In the genomic region with DNA sequence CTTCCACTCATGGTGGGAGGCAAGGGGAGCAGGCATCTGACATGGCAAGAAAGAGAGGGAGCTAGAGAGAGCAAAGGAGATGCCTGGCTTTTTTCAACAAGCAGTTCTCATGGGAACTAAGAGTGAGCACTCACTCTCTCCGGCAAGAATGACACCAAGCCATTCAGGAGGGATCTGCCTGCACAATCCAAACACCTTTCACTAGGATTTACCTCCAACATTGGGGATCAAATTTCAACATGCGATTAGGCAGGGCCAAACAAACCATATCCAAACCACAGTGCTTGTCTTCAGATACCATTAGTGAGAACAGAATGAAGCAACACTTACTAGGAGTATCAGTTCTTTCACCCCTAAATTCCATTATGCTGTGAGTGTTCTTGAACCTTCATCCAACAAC, we compare ENCODE assay signal across 14 cellular contexts.
DNase-seq lines count a peak whose midpoint lies in the region; ATAC-seq and TF ChIP-seq lines count a peak whose summit lies in the region.
"Had no signal": no experiment of that assay in that cellular context is flagged by ENCODE, and none has a peak within 500 bp of the region (broad histone marks: within the 10 kb centered on the region; RNA-seq: fewer than 3 reads in every experiment).

No MANE protein-coding gene starts in this region.

- DNase-seq in ELF-1 (ENCODE audit: low read depth, low spot score) (peak; percentile 22), M059J (ENCODE audit: low read depth) (peak; percentile 53), mammary epithelial cell (peak; percentile 68), mesenchymal stem cell (no peak), GDM1 (lab: John Stamatoyannopoulos, UW) (no peak), type B pancreatic cell (ENCODE audit: extremely low spot score, unreplicated experiment) (no peak)
- DNase-seq in CD8-positive, alpha-beta memory T cell: no peak
- DNase-seq: activated CD4-positive, alpha-beta T cell treated with anti-CD3 and anti-CD28 coated beads, Interleukin-2, amount 50 U/mL, for 48 hours; activated naive CD4-positive, alpha-beta T cell treated with anti-CD3 and anti-CD28 coated beads for 36 hours; gastrocnemius medialis; pancreas; stimulated activated CD4-positive, alpha-beta T cell treated with anti-CD3 and anti-CD28 coated beads, Interleukin-2, amount 100 ng/mL, for 48 hours; T-helper 1 cell had no signal

- H3K79me1 ChIP-seq in mesenchymal stem cell (replicated peaks; ENCODE audit: low read length, poor library complexity, severe bottlenecking): peaks cover 19% of the 10 kb centered on the region

- POLR2A ChIA-PET in CD8-positive, alpha-beta memory T cell (lab: Charles Lee): no interaction called here

- peak overlapping the region; percentile 12 for H2AFZ ChIP-seq in mammary epithelial cell (ENCODE audit: low read depth, low read length)
- no peak overlapping the region for H2AFZ ChIP-seq in mesenchymal stem cell (ENCODE audit: low read depth, low read length)

- H3K9ac ChIP-seq in mammary epithelial cell (ENCODE audit: insufficient read depth, low read length): peak overlapping the region; percentile 16
- H3K9ac ChIP-seq in mesenchymal stem cell (ENCODE audit: low read length): no peak overlapping the region

- no peak overlapping the region for H2BK12ac ChIP-seq in mesenchymal stem cell (ENCODE audit: low read length in 2 of 2)

- no peaks in the 10 kb centered on the region for H4K20me1 ChIP-seq in mammary epithelial cell (ENCODE audit: insufficient read depth, low read length)

- H3K9me3 ChIP-seq in mammary epithelial cell (replicated peaks; ENCODE audit: insufficient read depth, low read length): no peaks in the 10 kb centered on the region
- H3K9me3 ChIP-seq in mesenchymal stem cell (ENCODE audit: control insufficient read depth, low read length): no peaks in the 10 kb centered on the region
- H3K9me3 ChIP-seq in CD8-positive, alpha-beta memory T cell (ENCODE audit: low read length): no peaks in the 10 kb centered on the region
- H3K9me3 ChIP-seq: gastrocnemius medialis, pancreas had no signal

- H3K4me2 ChIP-seq in mammary epithelial cell (ENCODE audit: insufficient read depth, low read depth, low read length) (peak overlapping the region; percentile 69), mesenchymal stem cell (ENCODE audit: low read length, poor library complexity, severe bottlenecking) (no peak overlapping the region)

- dilution Hi-C loops in mammary epithelial cell (cut with HindIII; ENCODE audit: low sequenced_read_pairs): no loop called here

- in situ Hi-C loops in mammary epithelial cell (cut with MboI; ENCODE audit: low sequenced_read_pairs in 2 of 2): no loop called here

- CTCF ChIA-PET in mammary epithelial cell (lab: Charles Lee; ENCODE audit: low non-redundant PET): no interaction called here
- CTCF ChIA-PET in CD8-positive, alpha-beta memory T cell (lab: Charles Lee): no interaction called here

- no peaks in the 10 kb centered on the region for H3K27me3 ChIP-seq in mammary epithelial cell (ENCODE audit: insufficient read depth, low read length)
- H3K27me3 ChIP-seq in mesenchymal stem cell (ENCODE audit: control insufficient read depth in 1 of 2, insufficient read depth in 1 of 2, low read length in 2 of 2): no peaks in the 10 kb centered on the region
- H3K27me3 ChIP-seq in CD8-positive, alpha-beta memory T cell (ENCODE audit: insufficient read depth, low read length, poor library complexity, severe bottlenecking): no peaks in the 10 kb centered on the region
- H3K27me3 ChIP-seq: gastrocnemius medialis, pancreas had no signal

- no peak overlapping the region for H4K91ac ChIP-seq in mesenchymal stem cell (ENCODE audit: low read length)

- TF ChIP-seq CTCF in mammary epithelial cell (conservative IDR thresholded peaks at IDR 0.05 in 1 of 2, IDR thresholded peaks at IDR 0.05 in 1 of 2; ENCODE audit: extremely low read depth in 1 of 2, insufficient read depth in 1 of 2, low read depth in 1 of 2, low read length in 2 of 2) (no peak), type B pancreatic cell (conservative IDR thresholded peaks at IDR 0.05) (no peak)

- 52% methylated on average over 2 of the region's 2 CpGs for WGBS in mammary epithelial cell (ENCODE audit: low coverage, missing lambda C conversion rate)
- 71% methylated on average over 2 of the region's 2 CpGs for WGBS in mesenchymal stem cell

- no peak overlapping the region for H3K27ac Mint-ChIP-seq in type B pancreatic cell
- no peak overlapping the region for H3K27ac Mint-ChIP-seq in CD8-positive, alpha-beta memory T cell
- H3K27ac Mint-ChIP-seq: activated naive CD4-positive, alpha-beta T cell treated with anti-CD3 and anti-CD28 coated beads for 36 hours had no signal

- intact Hi-C loops in mammary epithelial cell (cut with micrococcal nuclease): loop anchor here (2.0 kb wide), 1 partner anchor 116 kb away; no protein-coding TSS in a partner anchor

- H3K4ac ChIP-seq in mesenchymal stem cell (ENCODE audit: low read depth in 1 of 2, low read length in 2 of 2): peak overlapping the region in 1 of 2 experiments; percentile 40

- no peaks in the 10 kb centered on the region for H3K27me3 Mint-ChIP-seq in type B pancreatic cell
- no peaks in the 10 kb centered on the region for H3K27me3 Mint-ChIP-seq in CD8-positive, alpha-beta memory T cell

- no peak for ATAC-seq in GM18870 (IDR thresholded peaks at IDR 0.05; ENCODE audit: unreplicated experiment)
- ATAC-seq: gastrocnemius medialis, pancreas had no signal

- H3K4me1 ChIP-seq in mammary epithelial cell (ENCODE audit: insufficient read depth, low read length) (peaks cover 27% of the 10 kb centered on the region), mesenchymal stem cell (ENCODE audit: control insufficient read depth, insufficient read depth, low read depth, low read length) (peaks cover 8% of the 10 kb centered on the region)
- no peaks in the 10 kb centered on the region for H3K4me1 ChIP-seq in CD8-positive, alpha-beta memory T cell (ENCODE audit: insufficient read depth, low read length)
- H3K4me1 ChIP-seq: gastrocnemius medialis, pancreas had no signal

- peak overlapping the region; percentile 54 for H4K8ac ChIP-seq in mesenchymal stem cell (ENCODE audit: low read length)

- no peak overlapping the region for H3K4me3 ChIP-seq in mammary epithelial cell (replicated peaks in 1 of 3; ENCODE audit: insufficient read depth in 1 of 3, low read depth in 2 of 3, low read length in 3 of 3)
- H3K4me3 ChIP-seq in mesenchymal stem cell (ENCODE audit: insufficient read depth in 1 of 2, low read depth in 1 of 2, low read length in 2 of 2): no peak overlapping the region
- no peak overlapping the region for H3K4me3 ChIP-seq in CD8-positive, alpha-beta memory T cell (ENCODE audit: low read length)
- H3K4me3 ChIP-seq: gastrocnemius medialis, pancreas had no signal

- peaks cover 17% of the 10 kb centered on the region for H3K36me3 Mint-ChIP-seq in type B pancreatic cell
- H3K36me3 Mint-ChIP-seq in CD8-positive, alpha-beta memory T cell: no peaks in the 10 kb centered on the region

- no peak overlapping the region for H3K4me3 Mint-ChIP-seq in type B pancreatic cell
- H3K4me3 Mint-ChIP-seq in CD8-positive, alpha-beta memory T cell: no peak overlapping the region
- H3K4me3 Mint-ChIP-seq: activated naive CD4-positive, alpha-beta T cell treated with anti-CD3 and anti-CD28 coated beads for 36 hours had no signal

- H2AK5ac ChIP-seq in mesenchymal stem cell (ENCODE audit: low read length, severe bottlenecking): no peak overlapping the region

- H3K27ac ChIP-seq in mammary epithelial cell (ENCODE audit: insufficient read depth, low read depth, low read length) (peak overlapping the region; percentile 94), mesenchymal stem cell (ENCODE audit: low read length, poor library complexity, severe bottlenecking) (no peak overlapping the region)
- no peak overlapping the region for H3K27ac ChIP-seq in CD8-positive, alpha-beta memory T cell (ENCODE audit: low read depth, low read length)
- H3K27ac ChIP-seq: gastrocnemius medialis, pancreas had no signal

- H2BK120ac ChIP-seq in mesenchymal stem cell (ENCODE audit: low read depth, low read length): no peak overlapping the region

- no peak overlapping the region for H3K18ac ChIP-seq in mesenchymal stem cell (ENCODE audit: low read depth in 1 of 2, low read length in 2 of 2)

- peaks cover 4% of the 10 kb centered on the region for H3K4me1 Mint-ChIP-seq in type B pancreatic cell (ENCODE audit: unreplicated experiment)
- H3K4me1 Mint-ChIP-seq in CD8-positive, alpha-beta memory T cell: no peaks in the 10 kb centered on the region

- no peak overlapping the region for H2BK15ac ChIP-seq in mesenchymal stem cell (ENCODE audit: low read depth, poor library complexity, severe bottlenecking)

- H3K79me2 ChIP-seq in mammary epithelial cell (ENCODE audit: insufficient read depth, low read length): peaks cover 2% of the 10 kb centered on the region

- H3K36me3 ChIP-seq in mammary epithelial cell (ENCODE audit: insufficient read depth, low read length): no peaks in the 10 kb centered on the region
- H3K36me3 ChIP-seq in mesenchymal stem cell (ENCODE audit: control insufficient read depth in 1 of 2, insufficient read depth in 2 of 2, low read depth in 1 of 2, low read length in 2 of 2): peaks cover 0 to 4% of the 10 kb centered on the region in 2 experiments
- no peaks in the 10 kb centered on the region for H3K36me3 ChIP-seq in CD8-positive, alpha-beta memory T cell (ENCODE audit: insufficient read depth, low read length)
- H3K36me3 ChIP-seq: gastrocnemius medialis, pancreas had no signal

- H3K9me3 Mint-ChIP-seq in type B pancreatic cell: no peaks in the 10 kb centered on the region
- peaks cover 7 to 14% (median 13%) of the 10 kb centered on the region in 5 donors for H3K9me3 Mint-ChIP-seq in CD8-positive, alpha-beta memory T cell

- no peak overlapping the region for H3K14ac ChIP-seq in mesenchymal stem cell (ENCODE audit: low read length in 2 of 2)

- no peak overlapping the region for H2BK5ac ChIP-seq in mesenchymal stem cell (ENCODE audit: low read depth, low read length, poor library complexity, severe bottlenecking)

- BruUV-seq in mammary epithelial cell (replicated peaks; lab: Mats Ljungman, UMichigan): no TSS peak

- H3K23ac ChIP-seq in mesenchymal stem cell (ENCODE audit: low read length in 2 of 2): no peak overlapping the region

Comparison
In these comparisons a context has a peak if more than half of its experiments do, and no peak if none do; other contexts are left out.
1. DNase-seq: peak in ELF-1 (single experiment), M059J (single experiment) and mammary epithelial cell (single experiment); none in mesenchymal stem cell (single experiment), GDM1 (single experiment), type B pancreatic cell (single experiment) and CD8-positive, alpha-beta memory T cell (0 of 5).